In the genomic region with DNA sequence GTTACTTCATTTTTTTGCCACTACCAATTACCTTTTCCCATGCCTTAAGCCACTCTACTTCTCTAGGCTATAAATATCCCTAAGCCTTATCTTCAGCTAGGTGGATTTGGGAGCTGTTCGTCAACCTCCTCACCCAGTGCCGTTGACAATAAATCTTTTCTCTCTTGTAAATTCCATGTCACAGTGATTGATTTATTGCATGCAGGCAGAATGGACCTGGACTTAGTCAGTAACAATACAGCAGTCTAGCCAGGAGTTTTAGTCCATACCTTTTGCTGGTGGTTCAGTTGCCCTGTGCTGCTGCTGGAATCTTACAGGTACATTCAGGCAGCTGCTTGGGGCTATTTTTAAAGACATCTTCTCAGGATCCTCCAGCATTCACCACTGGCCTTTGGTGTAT, we compare ENCODE assay signal across 26 cellular contexts.
"Had no signal": no experiment of that assay in that cellular context is flagged by ENCODE, and none has a peak within 500 bp of the region (broad histone marks: within the 10 kb centered on the region; RNA-seq: fewer than 3 reads in every experiment).

No MANE protein-coding gene starts in this region.

- H3K4me2 ChIP-seq: neural progenitor cell had no signal

- H3K9me3 ChIP-seq: ovary, psoas muscle, right lobe of liver, suprapubic skin, testis, tibial artery, transverse colon, upper lobe of left lung, vagina had no signal

- H3K4me3 ChIP-seq: neural progenitor cell, ovary, psoas muscle, right lobe of liver, sigmoid colon, suprapubic skin, testis, tibial artery, transverse colon, upper lobe of left lung, vagina had no signal

- H3K4me1 ChIP-seq: neural progenitor cell, parathyroid adenoma, psoas muscle, right lobe of liver, sigmoid colon, suprapubic skin, testis, tibial artery, transverse colon, upper lobe of left lung, vagina had no signal

- H3K27ac ChIP-seq: neural progenitor cell, ovary, parathyroid adenoma, psoas muscle, right lobe of liver, sigmoid colon, suprapubic skin, testis, tibial artery, transverse colon, upper lobe of left lung, vagina had no signal

- H3K36me3 ChIP-seq: neural progenitor cell, ovary, right lobe of liver, sigmoid colon, suprapubic skin, tibial artery, transverse colon, upper lobe of left lung, vagina had no signal

- DNase-seq: natural killer cell; occipital lobe; ovary; posterior cingulate gyrus; psoas muscle; right cardiac atrium; right lobe of liver; sigmoid colon; small intestine; stimulated activated CD4-positive, alpha-beta T cell treated with anti-CD3 and anti-CD28 coated beads, Interleukin-15, amount 100 ng/mL, for 24 hours; stimulated activated CD4-positive, alpha-beta T cell treated with anti-CD3 and anti-CD28 coated beads, Interleukin-2, amount 100 ng/mL, for 24 hours; stimulated activated CD4-positive, alpha-beta T cell treated with anti-CD3 and anti-CD28 coated beads, Interleukin-2, amount 100 ng/mL, for 48 hours; stimulated activated CD4-positive, alpha-beta T cell treated with anti-CD3 and anti-CD28 coated beads, Interleukin-4, amount 100 ng/mL, for 24 hours; stimulated activated naive B cell treated with anti-CD40 and anti-IgM and Interleukin-4, amounts not matched to agents 10 μg/mL and 1 μg/mL and 100 μg/mL, for 72 hours; stimulated activated naive CD8-positive, alpha-beta T cell treated with anti-CD3 and anti-CD28 coated beads, Interleukin-15, amount 100 ng/mL, for 72 hours; stimulated activated naive CD8-positive, alpha-beta T cell treated with anti-CD3 and anti-CD28 coated beads, Interleukin-15, Interleukin-2, amounts not matched to agents 100 U/mL and 50 U/mL, for 24 hours; substantia nigra; testis; tibial artery; transverse colon; upper lobe of left lung had no signal

- ATAC-seq: natural killer cell; psoas muscle; right cardiac atrium; right lobe of liver; stimulated activated effector memory CD8-positive, alpha-beta T cell treated with anti-CD3 and anti-CD28 coated beads, Interleukin-12 subunit alpha, Interleukin-12 subunit beta, amount 100 ng/mL, for 72 hours; stimulated activated naive B cell treated with anti-CD40 and anti-IgM and Interleukin-4, amounts not matched to agents 10 μg/mL and 1 μg/mL and 100 μg/mL, for 72 hours; stimulated activated naive CD8-positive, alpha-beta T cell treated with anti-CD3 and anti-CD28 coated beads, Interleukin-15, amount 100 ng/mL, for 72 hours; stimulated activated naive CD8-positive, alpha-beta T cell treated with anti-CD3 and anti-CD28 coated beads, Interleukin-15, Interleukin-2, amounts not matched to agents 100 U/mL and 50 U/mL, for 24 hours had no signal

- H3K9ac ChIP-seq: neural progenitor cell, parathyroid adenoma had no signal

- H2AFZ ChIP-seq: neural progenitor cell, parathyroid adenoma had no signal

- H3K27me3 ChIP-seq: neural progenitor cell, ovary, right lobe of liver, sigmoid colon, suprapubic skin, testis, tibial artery, transverse colon, upper lobe of left lung, vagina had no signal
